In the genomic region with DNA sequence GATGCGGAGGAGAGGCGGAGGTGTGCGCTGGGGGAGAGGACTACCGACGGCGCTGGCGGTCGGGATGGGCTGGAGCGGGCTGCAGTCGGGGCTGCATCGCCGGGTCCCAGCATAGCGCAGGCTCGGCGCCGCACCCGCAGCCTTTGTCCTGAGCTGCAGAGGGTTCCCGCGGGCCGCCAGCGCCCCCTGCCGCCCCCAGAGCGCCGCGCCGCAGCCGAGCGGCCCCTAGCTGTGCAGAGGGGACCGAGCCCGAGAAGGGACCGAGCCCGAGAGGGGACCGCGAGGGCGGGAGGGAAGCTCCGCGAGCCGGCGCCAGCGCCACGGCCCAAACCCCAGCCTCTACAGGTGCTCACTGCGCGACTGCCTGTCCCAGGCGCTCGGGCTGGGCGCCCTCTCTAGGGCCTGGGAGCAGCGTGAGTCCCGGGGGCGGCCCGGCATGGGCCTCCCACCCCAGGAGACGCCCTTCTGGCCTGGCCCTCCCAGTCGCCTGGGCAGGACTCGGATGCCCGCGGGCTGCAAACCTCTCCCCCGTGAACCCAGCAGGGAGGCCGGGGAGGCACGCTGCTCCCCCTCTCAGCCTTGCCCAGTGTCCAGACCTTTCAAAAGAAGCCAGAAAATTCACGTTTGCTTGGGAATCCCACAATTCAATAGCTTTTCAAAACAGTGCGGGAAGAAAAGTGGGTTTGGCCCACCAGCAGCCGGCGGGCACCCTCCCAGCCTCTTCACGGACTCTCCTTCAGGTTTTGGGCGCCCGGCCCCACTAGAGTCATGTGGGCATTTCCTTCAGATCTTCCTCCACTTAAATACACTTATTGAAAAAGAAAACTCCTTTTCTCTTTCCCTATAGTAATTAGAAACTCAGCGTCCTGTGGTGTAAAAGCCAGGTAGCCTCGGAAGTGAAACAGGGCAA, we compare ENCODE assay signal across 8 cellular contexts.
DNase-seq lines count a peak whose midpoint lies in the region; ATAC-seq and TF ChIP-seq lines count a peak whose summit lies in the region.

No MANE protein-coding gene starts in this region.

- no peak overlapping the region for H3K14ac ChIP-seq in trophoblast cell (ENCODE audit: low read length)

- H4K8ac ChIP-seq in trophoblast cell (ENCODE audit: low read depth, low read length), result peak overlapping the region; percentile 45

- H3K4me3 ChIP-seq in Panc1 (ENCODE audit: low read depth in 2 of 2, low read length in 2 of 2), result peak overlapping the region; percentile 30 to 54
- peak overlapping the region in 1 of 4 donors; percentile 29 for H3K4me3 ChIP-seq in adrenal gland
- no peak overlapping the region for H3K4me3 ChIP-seq in trophoblast cell (ENCODE audit: low read depth, low read length)

- H4K91ac ChIP-seq in trophoblast cell (ENCODE audit: low read depth, low read length), result no peak overlapping the region

- H2BK5ac ChIP-seq in trophoblast cell (ENCODE audit: low read depth, low read length, poor library complexity), result no peak overlapping the region

- TF ChIP-seq CTCF in Panc1 (IDR thresholded peaks at IDR 0.05), result peak; percentile 100
- peak; percentile 54 to 96 (median 83) for TF ChIP-seq CTCF in adrenal gland (IDR thresholded peaks at IDR 0.05)

- ATAC-seq in GM21360 (IDR thresholded peaks at IDR 0.05; ENCODE audit: unreplicated experiment), result peak; percentile 63
- ATAC-seq in Panc1, result peak; percentile 96
- peak; percentile 92 to 93 for ATAC-seq in left cardiac atrium
- no peak for ATAC-seq in GM21423 (IDR thresholded peaks at IDR 0.05; ENCODE audit: unreplicated experiment)

- H3K9me3 ChIP-seq in Panc1 (ENCODE audit: control insufficient read depth, insufficient read depth, low read depth, low read length) (no peaks in the 10 kb centered on the region), adrenal gland (replicated peaks in 1 of 3) (no peaks in the 10 kb centered on the region), trophoblast cell (ENCODE audit: insufficient read depth, low read depth, low read length) (peaks cover 2% of the 10 kb centered on the region)

- no peak overlapping the region for H3K9ac ChIP-seq in trophoblast cell (ENCODE audit: low read length)

- peak overlapping the region; percentile 65 for H3K4me2 ChIP-seq in trophoblast cell (ENCODE audit: low read length)

- H3K36me3 ChIP-seq in Panc1 (ENCODE audit: control insufficient read depth, insufficient read depth, low read length) (no peaks in the 10 kb centered on the region), adrenal gland (replicated peaks in 1 of 2) (no peaks in the 10 kb centered on the region), trophoblast cell (ENCODE audit: control insufficient read depth in 1 of 2, insufficient read depth in 2 of 2, low read length in 2 of 2) (no peaks in the 10 kb centered on the region)

- H2BK120ac ChIP-seq in trophoblast cell (ENCODE audit: insufficient read depth, low read length, poor library complexity), result peak overlapping the region; percentile 20

- H3K79me2 ChIP-seq in trophoblast cell (ENCODE audit: control insufficient read depth, insufficient read depth, low read length, poor library complexity), result no peaks in the 10 kb centered on the region

- no TSS peak for BruUV-seq in Panc1 (replicated peaks; lab: Mats Ljungman, UMichigan)

- no peak for TF ChIP-seq POLR2A in adrenal gland (IDR thresholded peaks at IDR 0.05)

- H4K12ac ChIP-seq in trophoblast cell (ENCODE audit: low read depth, low read length), result no peak overlapping the region

- H3K27me3 ChIP-seq in Panc1 (ENCODE audit: control insufficient read depth, insufficient read depth, low read length) (no peaks in the 10 kb centered on the region; the same call in 1 of the 2 replicates), adrenal gland (peaks cover 37% of the 10 kb centered on the region), trophoblast cell (ENCODE audit: insufficient read depth, low read length) (peaks cover 9% of the 10 kb centered on the region)

- H3K4me1 ChIP-seq in Panc1 (ENCODE audit: control insufficient read depth, insufficient read depth, low read length) (peaks cover 11% of the 10 kb centered on the region), adrenal gland (replicated peaks in 1 of 2) (peaks cover 6 to 21% of the 10 kb centered on the region in 2 donors), trophoblast cell (ENCODE audit: control insufficient read depth in 1 of 2, insufficient read depth in 2 of 2, low read length in 2 of 2) (peaks cover 8 to 9% of the 10 kb centered on the region in 2 experiments)

- H3K79me1 ChIP-seq in trophoblast cell (ENCODE audit: low read length), result no peaks in the 10 kb centered on the region

- POLR2A ChIA-PET in Panc1 (lab: Charles Lee), result interaction anchor here (0.6 kb wide), 1 partner anchor 82 kb away, joined by 3 read pairs; no protein-coding TSS in a partner anchor

- CTCF ChIA-PET in Panc1 (lab: Charles Lee), result interaction anchor here (0.7 to 1.1 kb wide), 9 partner anchors 41 to 975 kb away, joined by 3 to 5 read pairs (median 3); no protein-coding TSS in a partner anchor

- no peak overlapping the region for H2AK5ac ChIP-seq in trophoblast cell (ENCODE audit: low read length)

- intact Hi-C loops in Panc1 (cut with micrococcal nuclease; ENCODE audit: unreplicated experiment), result loop anchor here (5.0 to 10.0 kb wide), 3 partner anchors 201 to 781 kb away; partner anchors contain the start of gene PLXNA1
- intact Hi-C loops in adrenal gland (cut with DNase I), result loop anchor here (2.0 to 10.0 kb wide), 6 partner anchors 461 to 931 kb away; partner anchors contain the start of genes CHST13 (in 1 of the 2) and PLXNA1 (in 1 of the 2)
- intact Hi-C loops in left cardiac atrium (cut with DNase I), result loop anchor here (2.0 to 10.0 kb wide), 5 partner anchors 441 to 931 kb away; partner anchors contain the start of gene CHST13 (in 1 of the 2)

- in situ Hi-C loops in Panc1 (cut with HindIII; ENCODE audit: low pct_unique_long_range_greater_than_20kb, low sequenced_read_pairs), result no loop called here

- H3K18ac ChIP-seq in trophoblast cell (ENCODE audit: low read length), result no peak overlapping the region

- no peak overlapping the region for H3K27ac ChIP-seq in Panc1 (ENCODE audit: low read length)
- H3K27ac ChIP-seq in adrenal gland, result no peak overlapping the region
- H3K27ac ChIP-seq in trophoblast cell (ENCODE audit: low read depth, low read length), result no peak overlapping the region

- H2AFZ ChIP-seq in trophoblast cell (ENCODE audit: insufficient read depth, low read length, poor library complexity), result no peak overlapping the region

- H2BK12ac ChIP-seq in trophoblast cell (ENCODE audit: low read length), result no peak overlapping the region

- 4 to 13% (median 6%) methylated on average over 20 to 67 of the region's 67 CpGs for WGBS in adrenal gland, 4 donors
- no CpG with 5 or more reads among the region's 67 CpGs for WGBS in trophoblast cell (ENCODE audit: extremely low coverage, insufficient coverage, insufficient read length)

- no peak overlapping the region for H3K23ac ChIP-seq in trophoblast cell (ENCODE audit: low read length)

- peak; percentile 76 for DNase-seq in COLO668 (lab: John Stamatoyannopoulos, UW; ENCODE audit: unreplicated experiment)
- DNase-seq in KG1 (lab: John Stamatoyannopoulos, UW), result peak; percentile 49
- no peak for DNase-seq in Panc1 (ENCODE audit: low read depth, low spot score)
- DNase-seq in adrenal gland, result peak; percentile 52 to 85 (median 74)
- DNase-seq in left cardiac atrium, result peak; percentile 72
- DNase-seq in trophoblast cell, result peak; percentile 56 to 74

- no peak overlapping the region for H3K4ac ChIP-seq in trophoblast cell (ENCODE audit: low read depth, low read length)
